Comparison of ENCODE assay signal across 20 cellular contexts in the genomic region with DNA sequence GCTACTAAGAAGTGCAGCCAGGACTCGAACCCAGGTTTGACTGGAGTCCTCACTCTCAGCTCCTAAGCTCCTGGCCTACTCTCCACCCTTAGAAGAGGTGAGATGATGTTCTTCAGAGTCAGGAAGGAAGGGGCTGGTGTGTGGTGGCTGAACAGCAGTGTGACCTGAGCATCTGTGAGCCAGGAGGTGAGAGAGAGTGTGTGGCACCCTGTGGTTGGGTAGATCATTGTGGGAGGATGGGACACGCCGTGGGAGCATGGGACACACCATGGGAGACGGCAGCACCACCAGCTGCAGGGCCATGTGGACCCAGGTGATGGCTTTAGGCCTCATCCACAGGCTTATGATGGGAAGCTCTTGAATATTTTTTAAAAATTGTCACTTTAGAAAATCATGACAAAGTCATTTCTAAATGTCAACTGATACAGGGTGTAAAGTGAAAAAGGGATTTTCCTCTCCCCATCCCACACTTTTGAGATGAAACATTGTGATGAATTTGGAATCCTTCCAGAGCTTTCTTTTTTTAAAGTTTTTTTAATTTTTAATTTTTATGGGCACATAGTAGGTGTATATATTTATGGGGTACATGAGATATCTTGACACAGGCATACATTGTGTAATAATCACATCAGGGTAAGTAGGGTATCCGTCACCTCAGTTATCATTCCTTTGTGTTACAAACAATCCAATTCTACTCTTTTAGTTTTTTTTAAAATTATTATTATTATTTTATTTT. TPM values are rescaled to one million over a fixed set of nuclear protein-coding genes. Genes with fewer than 3 reads are reported as not detected.
DNase-seq lines count a peak whose midpoint lies in the region; ATAC-seq, FAIRE-seq and TF ChIP-seq lines count a peak whose summit lies in the region.
"Had no signal": no experiment of that assay in that cellular context is flagged by ENCODE, and none has a peak within 500 bp of the region (broad histone marks: within the 10 kb centered on the region; RNA-seq: fewer than 3 reads in every experiment).

No MANE protein-coding gene starts in this region.

- H3K4ac ChIP-seq in H9 (ENCODE audit: low read depth, low read length) (no peak overlapping the region), trophoblast cell (ENCODE audit: low read depth, low read length) (peak overlapping the region; percentile 41)

- H3K4me3 ChIP-seq in trophoblast cell (ENCODE audit: low read depth, low read length): no peak overlapping the region
- H3K4me3 ChIP-seq: left ventricle myocardium inferior had no signal

- no peaks in the 10 kb centered on the region for H3K9me3 ChIP-seq in H9 (ENCODE audit: control insufficient read depth, low read depth, low read length)
- H3K9me3 ChIP-seq in trophoblast cell (ENCODE audit: insufficient read depth, low read depth, low read length): peaks cover 2% of the 10 kb centered on the region
- H3K9me3 ChIP-seq: left ventricle myocardium inferior had no signal

- no peak overlapping the region for H4K5ac ChIP-seq in H9 (ENCODE audit: insufficient read length, low read depth, low read length)

- no peak overlapping the region for H3K9ac ChIP-seq in H9 (ENCODE audit: extremely low read depth, insufficient read length, low read length)
- H3K9ac ChIP-seq in trophoblast cell (ENCODE audit: low read length): no peak overlapping the region

- no peak overlapping the region for H2BK12ac ChIP-seq in H9 (ENCODE audit: insufficient read length, low read depth, low read length)
- H2BK12ac ChIP-seq in trophoblast cell (ENCODE audit: low read length): no peak overlapping the region

- H2BK20ac ChIP-seq in H9 (ENCODE audit: low read depth, low read length, poor library complexity, severe bottlenecking): no peak overlapping the region

- peaks cover 11 to 13% of the 10 kb centered on the region in 2 experiments for H3K4me1 Mint-ChIP-seq in H9
- H3K4me1 Mint-ChIP-seq in activated naive CD8-positive, alpha-beta T cell treated with anti-CD3 and anti-CD28 coated beads, Interleukin-2, amount 10 ng/mL, durations not matched to agents 7 days and 5 days: peaks cover 5% of the 10 kb centered on the region

- H3K56ac ChIP-seq in H9 (ENCODE audit: insufficient read length, low read depth, low read length): no peak overlapping the region

- no peak overlapping the region for H3K23ac ChIP-seq in H9 (ENCODE audit: insufficient read length, low read depth, low read length)
- no peak overlapping the region for H3K23ac ChIP-seq in trophoblast cell (ENCODE audit: low read length)

- no peak overlapping the region for H2AFZ ChIP-seq in H9 (ENCODE audit: low read length)
- no peak overlapping the region for H2AFZ ChIP-seq in trophoblast cell (ENCODE audit: insufficient read depth, low read length, poor library complexity)

- FAIRE-seq in GM12891 (lab: Jason Lieb, UNC): peak; percentile 86

- no peaks in the 10 kb centered on the region for H3K9me3 Mint-ChIP-seq in H9
- H3K9me3 Mint-ChIP-seq in activated naive CD8-positive, alpha-beta T cell treated with anti-CD3 and anti-CD28 coated beads, Interleukin-2, amount 10 ng/mL, durations not matched to agents 7 days and 5 days: no peaks in the 10 kb centered on the region
- H3K9me3 Mint-ChIP-seq: naive thymus-derived CD4-positive, alpha-beta T cell had no signal

- H3T11ph ChIP-seq in H9 (ENCODE audit: low read length): no peak overlapping the region

- H3K27me3 ChIP-seq in H9 (ENCODE audit: insufficient read depth, low read length) (no peaks in the 10 kb centered on the region), trophoblast cell (ENCODE audit: insufficient read depth, low read length) (no peaks in the 10 kb centered on the region)

- peak; percentile 36 for ATAC-seq in activated naive CD8-positive, alpha-beta T cell treated with anti-CD3 and anti-CD28 coated beads, Interleukin-2, amount 10 ng/mL, durations not matched to agents 7 days and 5 days (ENCODE audit: low read depth)
- ATAC-seq: activated CD4-positive, CD25-positive, alpha-beta regulatory T cell treated with anti-CD3 and anti-CD28 coated beads, Interleukin-2, amount 50 U/mL, for 24 hours; naive thymus-derived CD4-positive, alpha-beta T cell; right cardiac atrium had no signal

- no peaks in the 10 kb centered on the region for H3K23me2 ChIP-seq in H9 (ENCODE audit: insufficient read length, low read depth, low read length, poor library complexity, severe bottlenecking)

- no peak overlapping the region for H3K27ac ChIP-seq in H9 (ENCODE audit: insufficient read length, low read depth, low read length)
- H3K27ac ChIP-seq in trophoblast cell (ENCODE audit: low read depth, low read length): no peak overlapping the region
- H3K27ac ChIP-seq: C4-2B, left ventricle myocardium inferior had no signal

- H4K91ac ChIP-seq in H9 (ENCODE audit: insufficient read length, low read depth, low read length): no peak overlapping the region
- no peak overlapping the region for H4K91ac ChIP-seq in trophoblast cell (ENCODE audit: low read depth, low read length)

- H3K4me1 ChIP-seq in H9 (ENCODE audit: insufficient read depth, low read length) (no peaks in the 10 kb centered on the region), trophoblast cell (ENCODE audit: control insufficient read depth in 1 of 2, insufficient read depth in 2 of 2, low read length in 2 of 2) (peaks cover 10 to 19% of the 10 kb centered on the region in 2 experiments)
- H3K4me1 ChIP-seq: left ventricle myocardium inferior had no signal

- H2BK120ac ChIP-seq in H9 (ENCODE audit: low read depth, low read length, poor library complexity, severe bottlenecking) (no peak overlapping the region), trophoblast cell (ENCODE audit: insufficient read depth, low read length, poor library complexity) (no peak overlapping the region)

- no peaks in the 10 kb centered on the region for H3K27me3 Mint-ChIP-seq in H9 (ENCODE audit: low read depth)
- no peaks in the 10 kb centered on the region for H3K27me3 Mint-ChIP-seq in activated naive CD8-positive, alpha-beta T cell treated with anti-CD3 and anti-CD28 coated beads, Interleukin-2, amount 10 ng/mL, durations not matched to agents 7 days and 5 days
- H3K27me3 Mint-ChIP-seq: naive thymus-derived CD4-positive, alpha-beta T cell had no signal

- no peak for TF ChIP-seq POLR2A in GM12891 (IDR thresholded peaks at IDR 0.05; ENCODE audit: low read depth, low read length)

- H3K14ac ChIP-seq in H9 (ENCODE audit: insufficient read depth, low read length) (no peak overlapping the region), trophoblast cell (ENCODE audit: low read length) (no peak overlapping the region)

- no peak overlapping the region for H3K4me2 ChIP-seq in H9 (ENCODE audit: insufficient read depth, insufficient read length, low read length)
- H3K4me2 ChIP-seq in trophoblast cell (ENCODE audit: low read length): no peak overlapping the region

- H3K36me3 Mint-ChIP-seq in H9 (ENCODE audit: insufficient read depth in 1 of 3, low read depth in 3 of 3): peaks cover 0 to 31% (median 5%) of the 10 kb centered on the region in 3 experiments; a peak in 5 of 7 replicates
- H3K36me3 Mint-ChIP-seq in activated naive CD8-positive, alpha-beta T cell treated with anti-CD3 and anti-CD28 coated beads, Interleukin-2, amount 10 ng/mL, durations not matched to agents 7 days and 5 days: no peaks in the 10 kb centered on the region
- H3K36me3 Mint-ChIP-seq: naive thymus-derived CD4-positive, alpha-beta T cell had no signal

- no CpG with 5 or more reads among the region's 5 CpGs for WGBS in H9 (ENCODE audit: extremely low coverage, insufficient read length, low lambda C conversion rate)
- WGBS in trophoblast cell (ENCODE audit: extremely low coverage, insufficient coverage, insufficient read length): no CpG with 5 or more reads among the region's 5 CpGs

- TF ChIP-seq CTCF in H9 (conservative IDR thresholded peaks at IDR 0.05): no peak

- H3K79me2 ChIP-seq in H9 (ENCODE audit: insufficient read depth, low read length): no peaks in the 10 kb centered on the region
- H3K79me2 ChIP-seq in trophoblast cell (ENCODE audit: control insufficient read depth, insufficient read depth, low read length, poor library complexity): peaks cover 39% of the 10 kb centered on the region

- no peak overlapping the region for H4K8ac ChIP-seq in H9 (replicated peaks; ENCODE audit: insufficient read length, low read depth, low read length)
- H4K8ac ChIP-seq in trophoblast cell (ENCODE audit: low read depth, low read length): peak overlapping the region; percentile 1

- no peak overlapping the region for H2AK5ac ChIP-seq in H9 (ENCODE audit: insufficient read length, low read length)
- H2AK5ac ChIP-seq in trophoblast cell (ENCODE audit: low read length): no peak overlapping the region

- H3K4me3 Mint-ChIP-seq in H9: no peak overlapping the region
- H3K4me3 Mint-ChIP-seq in activated naive CD8-positive, alpha-beta T cell treated with anti-CD3 and anti-CD28 coated beads, Interleukin-2, amount 10 ng/mL, durations not matched to agents 7 days and 5 days: no peak overlapping the region
- H3K4me3 Mint-ChIP-seq: naive thymus-derived CD4-positive, alpha-beta T cell had no signal

- H4K20me1 ChIP-seq in H9 (ENCODE audit: control insufficient read depth, insufficient read depth, insufficient read length): no peaks in the 10 kb centered on the region

- H3K18ac ChIP-seq in H9 (ENCODE audit: insufficient read length, low read depth, low read length): no peak overlapping the region
- H3K18ac ChIP-seq in trophoblast cell (ENCODE audit: low read length): no peak overlapping the region

- DNase-seq in GM12891 (ENCODE audit: insufficient read length, low spot score) (no peak), H9 (no peak), trophoblast cell (no peak), NCI-H146 (lab: John Stamatoyannopoulos, UW) (no peak), NCI-H1436 treated with DMSO at 0.1 percent for 48 hours (lab: John Stamatoyannopoulos, UW) (no peak), DMS 273 (lab: John Stamatoyannopoulos, UW; ENCODE audit: unreplicated experiment) (no peak), NCI-H2029 treated with DMSO at 0.1 percent for 48 hours (lab: John Stamatoyannopoulos, UW) (no peak)
- no peak for DNase-seq in activated naive CD8-positive, alpha-beta T cell treated with anti-CD3 and anti-CD28 coated beads, Interleukin-2, amount 10 ng/mL, durations not matched to agents 7 days and 5 days
- DNase-seq: activated T-cell treated with anti-CD3 and anti-CD28 coated beads, Interleukin-2, amount 50 U/mL, for 48 hours; aorta; dermis blood vessel endothelial cell; left ventricle myocardium inferior; naive thymus-derived CD4-positive, alpha-beta T cell; NCI-H446; OCI-M1; stimulated activated naive CD4-positive, alpha-beta T cell treated with Interleukin-2 at 50 U/mL for 16 hours; SW 1271 had no signal

- H4K12ac ChIP-seq in trophoblast cell (ENCODE audit: low read depth, low read length): no peak overlapping the region

- peaks cover 58 to 66% of the 10 kb centered on the region in 2 experiments for H3K36me3 ChIP-seq in trophoblast cell (ENCODE audit: control insufficient read depth in 1 of 2, insufficient read depth in 2 of 2, low read length in 2 of 2)
- H3K36me3 ChIP-seq: left ventricle myocardium inferior had no signal

- H3K27ac Mint-ChIP-seq in H9: peak overlapping the region in 2 of 3 experiments; percentile 39 to 50; a peak in 3 of 7 replicates
- H3K27ac Mint-ChIP-seq in activated naive CD8-positive, alpha-beta T cell treated with anti-CD3 and anti-CD28 coated beads, Interleukin-2, amount 10 ng/mL, durations not matched to agents 7 days and 5 days: no peak overlapping the region

- no peak overlapping the region for H2BK5ac ChIP-seq in H9 (ENCODE audit: insufficient read length, low read length)
- H2BK5ac ChIP-seq in trophoblast cell (ENCODE audit: low read depth, low read length, poor library complexity): no peak overlapping the region

- H3K79me1 ChIP-seq in H9 (ENCODE audit: insufficient read depth, low read depth, low read length, poor library complexity, severe bottlenecking) (no peaks in the 10 kb centered on the region), trophoblast cell (ENCODE audit: low read length) (peaks cover 9% of the 10 kb centered on the region)

- H2BK15ac ChIP-seq in H9 (ENCODE audit: low read depth, low read length): no peak overlapping the region

- POLR2A ChIA-PET in activated naive CD8-positive, alpha-beta T cell treated with anti-CD3 and anti-CD28 coated beads, Interleukin-2, amount 10 ng/mL, durations not matched to agents 7 days and 5 days (lab: Charles Lee): interaction anchor here (1.1 kb wide), 1 partner anchor 21 kb away, joined by 4 read pairs; no protein-coding TSS in a partner anchor

RNA-seq across cellular contexts. Expression of gene SRC, which starts 31.6 kb away (rescaled TPM):
- polyA plus RNA-seq in GM12891 (2012; ENCODE audit: low read depth, missing spikeins): 24.6 TPM
- 37.5 and 44.5 TPM in 2 replicates for total RNA-seq in H9 (2021)
- 1 to 10 TPM; 4.5 to 5.6 TPM for total RNA-seq in activated naive CD8-positive, alpha-beta T cell treated with anti-CD3 and anti-CD28 coated beads, Interleukin-2, amount 10 ng/mL, durations not matched to agents 7 days and 5 days
- polyA plus RNA-seq in trophoblast cell (2013): 188 and 198 TPM in 2 replicates
